ENCODE assay signal across 10 cellular contexts in genomic region chr11:64870893-64871849, GRCh38. TPM values are rescaled to one million over a fixed set of nuclear protein-coding genes. Genes with fewer than 3 reads are reported as not detected.
A peak's percentile ranks its signal among the peaks of the same experiment; 100 is the strongest.
DNase-seq lines count a peak whose midpoint lies in the region; ATAC-seq, FAIRE-seq and TF ChIP-seq lines count a peak whose summit lies in the region.
"Had no signal": no experiment of that assay in that cellular context is flagged by ENCODE, and none has a peak within 500 bp of the region (broad histone marks: within the 10 kb centered on the region; RNA-seq: fewer than 3 reads in every experiment).

No MANE protein-coding gene starts in this region.

- H3K27me3 Mint-ChIP-seq in CD4-positive, alpha-beta T cell, result no peaks in the 10 kb centered on the region

- H3K4me1 ChIP-seq in SJCRH30 (peaks cover 74% of the 10 kb centered on the region), endothelial cell of umbilical vein (ENCODE audit: control insufficient read depth, extremely low read depth, insufficient read depth, low read length) (peaks cover 53% of the 10 kb centered on the region), neutrophil (ENCODE audit: control insufficient read depth in 1 of 2, insufficient read depth in 1 of 2, low read depth in 1 of 2, low read length in 1 of 2) (peaks cover 96 to 97% of the 10 kb centered on the region in 2 experiments)

- ATAC-seq in CD4-positive, alpha-beta T cell (ENCODE audit: poor library complexity), result no peak
- ATAC-seq in GM18907 (IDR thresholded peaks at IDR 0.05; ENCODE audit: unreplicated experiment), result no peak

- POLR2A ChIA-PET in CD4-positive, alpha-beta T cell (lab: Charles Lee), result interaction anchor here (1.9 to 27.2 kb wide), 5 partner anchors 9 to 93 kb away, joined by 7 to 767 read pairs (median 293); partner anchors contain the start of genes CDC42BPG, EHD1 and SF1
- POLR2A ChIA-PET in endothelial cell of umbilical vein (lab: Charles Lee), result interaction anchor here (0.7 to 3.5 kb wide), 2 partner anchors 7 to 16 kb away, joined by 3 to 45 read pairs; partner anchors contain the start of gene EHD1

- H3K9me1 ChIP-seq in endothelial cell of umbilical vein (replicated peaks; ENCODE audit: control insufficient read depth, extremely low read depth, insufficient read depth, low read length), result no peaks in the 10 kb centered on the region

- peak overlapping the region; percentile 49 for H3K4me2 ChIP-seq in endothelial cell of umbilical vein (ENCODE audit: insufficient read depth, low read length)

- no peak for DNase-seq in CD4-positive, alpha-beta T cell
- DNase-seq in SJCRH30, result no peak
- peak; percentile 72 for DNase-seq in endothelial cell of umbilical vein (ENCODE audit: low read depth, low spot score)
- no peak for DNase-seq in MG63
- no peak for DNase-seq in foreskin melanocyte
- DNase-seq in stimulated activated CD4-positive, alpha-beta T cell treated with anti-CD3 and anti-CD28 coated beads, Interleukin-4, amount 100 ng/mL, for 4 hours, result no peak
- DNase-seq: NCI-H345 had no signal

- peak overlapping the region; percentile 83 for H3K9ac ChIP-seq in endothelial cell of umbilical vein (replicated peaks; ENCODE audit: extremely low read depth, insufficient read depth, low read length)

- H4K20me1 ChIP-seq in endothelial cell of umbilical vein (replicated peaks; ENCODE audit: control insufficient read depth, extremely low read depth, insufficient read depth, low read length), result no peaks in the 10 kb centered on the region

- dilution Hi-C loops in endothelial cell of umbilical vein (cut with MboI; ENCODE audit: extremely low pct_ligation_motif_present, low sequenced_read_pairs), result no loop called here

- H3K27ac Mint-ChIP-seq in CD4-positive, alpha-beta T cell, result peak overlapping the region; percentile 93

- no peak for TF ChIP-seq POLR2A in endothelial cell of umbilical vein (IDR thresholded peaks at IDR 0.05; ENCODE audit: low read depth, low read length)

- H3K36me3 Mint-ChIP-seq in CD4-positive, alpha-beta T cell (ENCODE audit: low read depth), result peaks cover 85% of the 10 kb centered on the region

- TF ChIP-seq CTCF in CD4-positive, alpha-beta T cell (IDR thresholded peaks at IDR 0.05), result no peak
- TF ChIP-seq CTCF in endothelial cell of umbilical vein (IDR thresholded peaks at IDR 0.05; ENCODE audit: extremely low read depth in 1 of 2, insufficient read depth in 1 of 2, low read depth in 1 of 2, low read length in 2 of 2) (no peak), neutrophil (IDR thresholded peaks at IDR 0.05) (no peak)

- H3K79me2 ChIP-seq in endothelial cell of umbilical vein (ENCODE audit: control insufficient read depth, insufficient read depth, low read length), result peaks cover 73% of the 10 kb centered on the region

- no TSS peak for BruUV-seq in endothelial cell of umbilical vein (replicated peaks; lab: Mats Ljungman, UMichigan)

- CTCF ChIA-PET in CD4-positive, alpha-beta T cell (lab: Charles Lee), result interaction anchor here (0.8 to 3.7 kb wide), 4 partner anchors 7 to 16 kb away, joined by 3 to 26 read pairs (median 12); partner anchors contain the start of gene EHD1
- CTCF ChIA-PET in endothelial cell of umbilical vein (lab: Charles Lee), result interaction anchor here (2.5 to 3.7 kb wide), 5 partner anchors 7 to 22 kb away, joined by 7 to 101 read pairs (median 55); partner anchors contain the start of gene EHD1

- H3K4me3 ChIP-seq in SJCRH30 (peak overlapping the region; percentile 7; the same call in 1 of the 2 replicates), endothelial cell of umbilical vein (replicated peaks in 1 of 3; ENCODE audit: insufficient read depth in 1 of 3, low read depth in 1 of 3, low read length in 3 of 3) (no peak overlapping the region), neutrophil (ENCODE audit: low read depth in 1 of 2, low read length in 1 of 2) (peak overlapping the region; percentile 65 to 78), MG63 (no peak overlapping the region)

- peak; percentile 49 for FAIRE-seq in endothelial cell of umbilical vein (lab: Jason Lieb, UNC)
- FAIRE-seq: G401.6 had no signal

- intact Hi-C loops in CD4-positive, alpha-beta T cell (cut with DNase I, micrococcal nuclease), result no loop called here
- intact Hi-C loops in endothelial cell of umbilical vein (cut with micrococcal nuclease), result no loop called here

- H3K4me1 Mint-ChIP-seq in CD4-positive, alpha-beta T cell (ENCODE audit: low read depth), result peaks cover 89% of the 10 kb centered on the region

- no peak overlapping the region for H2AFZ ChIP-seq in endothelial cell of umbilical vein (ENCODE audit: low read depth, low read length)

- no peaks in the 10 kb centered on the region for H3K27me3 ChIP-seq in CD4-positive, alpha-beta T cell (ENCODE audit: control insufficient read depth, insufficient read depth, low read length)
- H3K27me3 ChIP-seq in SJCRH30 (no peaks in the 10 kb centered on the region), endothelial cell of umbilical vein (ENCODE audit: control insufficient read depth in 2 of 2, insufficient read depth in 2 of 2, low read length in 2 of 2) (no peaks in the 10 kb centered on the region), neutrophil (no peaks in the 10 kb centered on the region), MG63 (no peaks in the 10 kb centered on the region)

- no peaks in the 10 kb centered on the region for H3K9me3 ChIP-seq in CD4-positive, alpha-beta T cell (ENCODE audit: control insufficient read depth, low read length)
- H3K9me3 ChIP-seq in SJCRH30 (replicated peaks) (no peaks in the 10 kb centered on the region), endothelial cell of umbilical vein (replicated peaks; ENCODE audit: control insufficient read depth, insufficient read depth, low read length) (no peaks in the 10 kb centered on the region), neutrophil (no peaks in the 10 kb centered on the region), MG63 (no peaks in the 10 kb centered on the region)

- peak overlapping the region; percentile 70 for H3K27ac ChIP-seq in CD4-positive, alpha-beta T cell (ENCODE audit: low read depth, low read length)
- H3K27ac ChIP-seq in SJCRH30 (peak overlapping the region; percentile 83), endothelial cell of umbilical vein (ENCODE audit: insufficient read depth, low read depth, low read length) (peak overlapping the region; percentile 98), neutrophil (peak overlapping the region; percentile 99)

- H3K36me3 ChIP-seq in SJCRH30 (peaks cover 12% of the 10 kb centered on the region; the same call in 1 of the 2 replicates), endothelial cell of umbilical vein (ENCODE audit: control insufficient read depth in 2 of 2, extremely low read depth in 1 of 2, insufficient read depth in 2 of 2, low read length in 2 of 2) (peaks cover 2 to 11% of the 10 kb centered on the region in 2 experiments), neutrophil (peaks cover 59% of the 10 kb centered on the region), MG63 (peaks cover 60% of the 10 kb centered on the region)

- H3K4me3 Mint-ChIP-seq in CD4-positive, alpha-beta T cell, result peak overlapping the region; percentile 82

- H3K9me3 Mint-ChIP-seq in CD4-positive, alpha-beta T cell, result no peaks in the 10 kb centered on the region

RNA-seq across cellular contexts. Expression of gene EHD1, which starts 7.2 kb away (rescaled TPM):
- total RNA-seq in CD4-positive, alpha-beta T cell, result 100 to 1,000 TPM; 132 to 139 TPM
- 43.4 and 45.0 TPM in 2 replicates for total RNA-seq in SJCRH30 (2014; rRNA removed; shearing (Covaris generic))
- 98.0 and 109 TPM in 2 replicates for total RNA-seq in endothelial cell of umbilical vein
- 136 and 140 TPM in 2 replicates for polyA plus RNA-seq in endothelial cell of umbilical vein
- polyA plus RNA-seq in endothelial cell of umbilical vein (2011; cell fraction: cytosol; rRNA removed), result 109 and 112 TPM in 2 replicates
- polyA plus RNA-seq in endothelial cell of umbilical vein (2011; cell fraction: nucleus; rRNA removed), result 91.7 and 102 TPM in 2 replicates
- 101 and 131 TPM in 2 replicates for polyA plus RNA-seq in endothelial cell of umbilical vein (2012)
- polyA minus RNA-seq in endothelial cell of umbilical vein, result 136 and 168 TPM in 2 replicates
- polyA minus RNA-seq in endothelial cell of umbilical vein (2011; cell fraction: cytosol; rRNA and poly(A)+ RNA removed), result 41.1 TPM
- polyA minus RNA-seq in endothelial cell of umbilical vein (2011; cell fraction: nucleus; rRNA and poly(A)+ RNA removed), result 35.6 and 63.3 TPM in 2 replicates
- total RNA-seq in MG63 (2014; rRNA removed; shearing (Covaris generic); ENCODE audit: low replicate concordance), result 62.9 and 64.8 TPM in 2 replicates

RNA-seq across cellular contexts. Expression of gene CDC42BPG, which starts 26.7 kb away (rescaled TPM):
- total RNA-seq in CD4-positive, alpha-beta T cell, result 1 to 10 TPM; 6.9 to 9.7 TPM
- total RNA-seq in SJCRH30 (2014; rRNA removed; shearing (Covaris generic)), result 0.03 and 0.10 TPM in 2 replicates
- 0.42 and 0.62 TPM in 2 replicates for total RNA-seq in endothelial cell of umbilical vein
- polyA plus RNA-seq in endothelial cell of umbilical vein, result 0.13 and 0.19 TPM in 2 replicates
- 0.14 and 0.16 TPM in 2 replicates for polyA plus RNA-seq in endothelial cell of umbilical vein (2011; cell fraction: cytosol; rRNA removed)
- 0.49 and 0.57 TPM in 2 replicates for polyA plus RNA-seq in endothelial cell of umbilical vein (2011; cell fraction: nucleus; rRNA removed)
- polyA plus RNA-seq in endothelial cell of umbilical vein (2012), result 0.27 and 0.33 TPM in 2 replicates
- 0.17 and 0.32 TPM in 2 replicates for polyA minus RNA-seq in endothelial cell of umbilical vein
- polyA minus RNA-seq in endothelial cell of umbilical vein (2011; cell fraction: cytosol; rRNA and poly(A)+ RNA removed), result 2.3 TPM
- polyA minus RNA-seq in endothelial cell of umbilical vein (2011; cell fraction: nucleus; rRNA and poly(A)+ RNA removed), result 0.24 and 0.34 TPM in 2 replicates
- 0.07 and 0.36 TPM in 2 replicates for total RNA-seq in MG63 (2014; rRNA removed; shearing (Covaris generic); ENCODE audit: low replicate concordance)

RNA-seq across cellular contexts. Expression of gene ATG2A, which starts 45.8 kb away (rescaled TPM):
- 100 to 1,000 TPM; 189 to 198 TPM for total RNA-seq in CD4-positive, alpha-beta T cell
- total RNA-seq in SJCRH30 (2014; rRNA removed; shearing (Covaris generic)), result 6.2 and 7.4 TPM in 2 replicates
- 24.3 and 27.4 TPM in 2 replicates for total RNA-seq in endothelial cell of umbilical vein
- 13.4 and 17.6 TPM in 2 replicates for polyA plus RNA-seq in endothelial cell of umbilical vein
- 7.8 and 10.6 TPM in 2 replicates for polyA plus RNA-seq in endothelial cell of umbilical vein (2011; cell fraction: cytosol; rRNA removed)
- 26.8 and 30.3 TPM in 2 replicates for polyA plus RNA-seq in endothelial cell of umbilical vein (2011; cell fraction: nucleus; rRNA removed)
- polyA plus RNA-seq in endothelial cell of umbilical vein (2012), result 14.2 and 17.3 TPM in 2 replicates
- 12.0 and 12.9 TPM in 2 replicates for polyA minus RNA-seq in endothelial cell of umbilical vein
- 25.1 TPM for polyA minus RNA-seq in endothelial cell of umbilical vein (2011; cell fraction: cytosol; rRNA and poly(A)+ RNA removed)
- 12.5 and 16.6 TPM in 2 replicates for polyA minus RNA-seq in endothelial cell of umbilical vein (2011; cell fraction: nucleus; rRNA and poly(A)+ RNA removed)
- 4.6 and 18.6 TPM in 2 replicates for total RNA-seq in MG63 (2014; rRNA removed; shearing (Covaris generic); ENCODE audit: low replicate concordance)

RNA-seq across cellular contexts. Expression of gene PPP2R5B, which starts 53.3 kb away (rescaled TPM):
- total RNA-seq in CD4-positive, alpha-beta T cell, result 10 to 100 TPM; 16.8 to 18.3 TPM
- 4.7 and 6.4 TPM in 2 replicates for total RNA-seq in SJCRH30 (2014; rRNA removed; shearing (Covaris generic))
- total RNA-seq in endothelial cell of umbilical vein, result 17.8 and 21.5 TPM in 2 replicates
- polyA plus RNA-seq in endothelial cell of umbilical vein, result 17.6 and 20.9 TPM in 2 replicates
- 15.6 and 19.5 TPM in 2 replicates for polyA plus RNA-seq in endothelial cell of umbilical vein (2011; cell fraction: cytosol; rRNA removed)
- polyA plus RNA-seq in endothelial cell of umbilical vein (2011; cell fraction: nucleus; rRNA removed), result 41.2 and 52.8 TPM in 2 replicates
- polyA plus RNA-seq in endothelial cell of umbilical vein (2012), result 19.5 and 21.5 TPM in 2 replicates
- 10.1 and 13.6 TPM in 2 replicates for polyA minus RNA-seq in endothelial cell of umbilical vein
- polyA minus RNA-seq in endothelial cell of umbilical vein (2011; cell fraction: cytosol; rRNA and poly(A)+ RNA removed), result 2.5 TPM
- polyA minus RNA-seq in endothelial cell of umbilical vein (2011; cell fraction: nucleus; rRNA and poly(A)+ RNA removed), result 6.5 and 8.1 TPM in 2 replicates
- total RNA-seq in MG63 (2014; rRNA removed; shearing (Covaris generic); ENCODE audit: low replicate concordance), result 5.4 and 8.8 TPM in 2 replicates

Comparison
In these comparisons a context has a peak if more than half of its experiments do, and no peak if none do; other contexts are left out.
1. H3K4me3 ChIP-seq: peak in SJCRH30 (single experiment) and neutrophil (2 of 2); none in endothelial cell of umbilical vein (0 of 3) and MG63 (single experiment).
2. Peak in every context shown above with its lines, with median percentiles within 50 percentile points of each other: H3K27ac ChIP-seq.